In the genomic region with DNA sequence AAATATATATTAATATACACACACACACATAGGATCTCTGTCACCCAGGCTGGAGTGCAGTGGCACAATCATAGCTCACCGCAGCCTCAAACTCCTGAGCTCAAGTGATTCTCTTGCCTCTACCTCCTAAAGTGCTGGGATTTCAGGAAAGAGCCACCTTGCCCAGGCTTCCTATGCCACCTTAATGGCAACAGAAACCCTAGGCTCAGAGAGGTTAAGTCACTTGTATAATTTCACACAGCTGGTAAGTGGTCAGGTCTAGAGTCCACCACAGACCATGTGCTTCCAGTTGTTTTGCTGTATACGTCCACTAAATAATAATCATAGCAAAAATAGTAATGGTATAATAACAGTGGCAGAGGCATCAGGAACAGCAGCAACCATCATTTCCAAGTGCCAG, we compare ENCODE assay signal across 28 cellular contexts. TPM values are rescaled to one million over a fixed set of nuclear protein-coding genes. Genes with fewer than 3 reads are reported as not detected.
A peak's percentile ranks its signal among the peaks of the same experiment; 100 is the strongest.
DNase-seq lines count a peak whose midpoint lies in the region; ATAC-seq and TF ChIP-seq lines count a peak whose summit lies in the region.
"Had no signal": no experiment of that assay in that cellular context is flagged by ENCODE, and none has a peak within 500 bp of the region (broad histone marks: within the 10 kb centered on the region; RNA-seq: fewer than 3 reads in every experiment).

No MANE protein-coding gene starts in this region.

- no peak overlapping the region for H4K8ac ChIP-seq in mesenchymal stem cell (ENCODE audit: low read length)

- H2BK15ac ChIP-seq in mesenchymal stem cell (ENCODE audit: low read depth, poor library complexity, severe bottlenecking): no peak overlapping the region

- no peak overlapping the region for H3K4me3 ChIP-seq in CD8-positive, alpha-beta T cell (ENCODE audit: low read depth, low read length)
- H3K4me3 ChIP-seq in tibial nerve (no peak overlapping the region), mesenchymal stem cell (ENCODE audit: insufficient read depth in 1 of 2, low read depth in 1 of 2, low read length in 2 of 2) (no peak overlapping the region), BE2C (ENCODE audit: low read depth, low read length) (no peak overlapping the region)
- H3K4me3 ChIP-seq: cardiac muscle cell, lung had no signal

- no peak for ATAC-seq in CD8-positive, alpha-beta T cell
- no peak for ATAC-seq in activated T-helper 17 cell treated with anti-CD3 and anti-CD28 coated beads, Interleukin-2, amount 50 U/mL, for 72 hours (replicated peaks)

- H3K27ac Mint-ChIP-seq in activated T-cell treated with anti-CD3 and anti-CD28 coated beads, Interleukin-2, amount 50 U/mL, for 24 hours: no peak overlapping the region
- no peak overlapping the region for H3K27ac Mint-ChIP-seq in CD8-positive, alpha-beta T cell
- no peak overlapping the region for H3K27ac Mint-ChIP-seq in activated T-helper 17 cell treated with anti-CD3 and anti-CD28 coated beads, Interleukin-2, amount 50 U/mL, for 72 hours
- H3K27ac Mint-ChIP-seq in nephron progenitor cell: no peak overlapping the region
- H3K27ac Mint-ChIP-seq: H9 had no signal

- H3K9me3 ChIP-seq in CD8-positive, alpha-beta T cell (ENCODE audit: low read length): no peaks in the 10 kb centered on the region
- H3K9me3 ChIP-seq in tibial nerve (peaks cover 0 to 15% (median 4%) of the 10 kb centered on the region in 4 donors), mesenchymal stem cell (ENCODE audit: control insufficient read depth, low read length) (peaks cover 6% of the 10 kb centered on the region), BE2C (no peaks in the 10 kb centered on the region)
- H3K9me3 ChIP-seq: colonic mucosa had no signal

- H3K4ac ChIP-seq in mesenchymal stem cell (ENCODE audit: low read depth in 1 of 2, low read length in 2 of 2): no peak overlapping the region

- no peak for TF ChIP-seq EP300 in tibial nerve (IDR thresholded peaks at IDR 0.05)

- H3K18ac ChIP-seq in mesenchymal stem cell (ENCODE audit: low read depth in 1 of 2, low read length in 2 of 2): no peak overlapping the region

- no peak overlapping the region for H2BK12ac ChIP-seq in mesenchymal stem cell (ENCODE audit: low read length in 2 of 2)

- no peak overlapping the region for H3K9ac ChIP-seq in mesenchymal stem cell (ENCODE audit: low read length)

- 79 to 86% methylated on average over 2 of the region's 2 CpGs for whole genome bisulfite sequencing in tibial nerve, 2 donors
- 100% methylated on average over 1 of the region's 2 CpGs for WGBS in mesenchymal stem cell

- no peak overlapping the region for H2AK5ac ChIP-seq in mesenchymal stem cell (ENCODE audit: low read length, severe bottlenecking)

- peaks cover 31% of the 10 kb centered on the region for H3K4me1 ChIP-seq in CD8-positive, alpha-beta T cell (ENCODE audit: insufficient read depth, low read length)
- H3K4me1 ChIP-seq in tibial nerve (peaks cover 0 to 34% (median 17%) of the 10 kb centered on the region in 4 donors), mesenchymal stem cell (ENCODE audit: control insufficient read depth, insufficient read depth, low read depth, low read length) (peaks cover 9% of the 10 kb centered on the region), BE2C (peaks cover 2% of the 10 kb centered on the region; the same call in 1 of the 2 replicates)
- H3K4me1 ChIP-seq: colonic mucosa had no signal

- peaks cover 30% of the 10 kb centered on the region for H3K36me3 Mint-ChIP-seq in activated T-cell treated with anti-CD3 and anti-CD28 coated beads, Interleukin-2, amount 50 U/mL, for 24 hours (ENCODE audit: low read depth)
- peaks cover 24% of the 10 kb centered on the region for H3K36me3 Mint-ChIP-seq in CD8-positive, alpha-beta T cell
- peaks cover 31% of the 10 kb centered on the region for H3K36me3 Mint-ChIP-seq in activated T-helper 17 cell treated with anti-CD3 and anti-CD28 coated beads, Interleukin-2, amount 50 U/mL, for 72 hours (ENCODE audit: low read depth)
- peaks cover 13% of the 10 kb centered on the region for H3K36me3 Mint-ChIP-seq in nephron progenitor cell (ENCODE audit: low read depth)

- H2BK5ac ChIP-seq in mesenchymal stem cell (ENCODE audit: low read depth, low read length, poor library complexity, severe bottlenecking): no peak overlapping the region

- TF ChIP-seq POLR2A in tibial nerve (IDR thresholded peaks at IDR 0.05): no peak

- POLR2A ChIA-PET in CD8-positive, alpha-beta T cell (lab: Charles Lee): interaction anchor here (3.4 kb wide), 1 partner anchor 11 kb away, joined by 20 read pairs; no protein-coding TSS in a partner anchor

- peaks cover 5% of the 10 kb centered on the region for H3K27me3 Mint-ChIP-seq in activated T-cell treated with anti-CD3 and anti-CD28 coated beads, Interleukin-2, amount 50 U/mL, for 24 hours
- H3K27me3 Mint-ChIP-seq in CD8-positive, alpha-beta T cell (ENCODE audit: low read depth): peaks cover 2% of the 10 kb centered on the region
- peaks cover 2% of the 10 kb centered on the region for H3K27me3 Mint-ChIP-seq in activated T-helper 17 cell treated with anti-CD3 and anti-CD28 coated beads, Interleukin-2, amount 50 U/mL, for 72 hours
- H3K27me3 Mint-ChIP-seq in nephron progenitor cell (ENCODE audit: low read depth, poor library complexity): peaks cover 47% of the 10 kb centered on the region

- no peak overlapping the region for H4K91ac ChIP-seq in mesenchymal stem cell (ENCODE audit: low read length)

- H2BK120ac ChIP-seq in mesenchymal stem cell (ENCODE audit: low read depth, low read length): no peak overlapping the region

- CTCF ChIA-PET in CD8-positive, alpha-beta T cell (lab: Charles Lee): interaction anchor here (1.1 to 1.5 kb wide), 2 partner anchors 36 to 380 kb away, joined by 3 read pairs; no protein-coding TSS in a partner anchor

- H3K79me1 ChIP-seq in mesenchymal stem cell (replicated peaks; ENCODE audit: low read length, poor library complexity, severe bottlenecking): no peaks in the 10 kb centered on the region

- no peak overlapping the region for H3K23ac ChIP-seq in mesenchymal stem cell (ENCODE audit: low read length in 2 of 2)

- no peak overlapping the region for H2AFZ ChIP-seq in mesenchymal stem cell (ENCODE audit: low read depth, low read length)

- intact Hi-C loops in CD8-positive, alpha-beta T cell (cut with DNase I, micrococcal nuclease): loop anchor here (2.0 to 5.0 kb wide), 8 partner anchors 43 to 403 kb away; partner anchors contain the start of genes COPE (in 1 of the 2), CRTC1 (in 1 of the 2), DDX49 (in 1 of the 2) and ELL (in 1 of the 2)

- TF ChIP-seq CTCF in CD8-positive, alpha-beta T cell (IDR thresholded peaks at IDR 0.05): no peak
- TF ChIP-seq CTCF in nephron progenitor cell (IDR thresholded peaks at IDR 0.05) (no peak), tibial nerve (IDR thresholded peaks at IDR 0.05) (no peak), BE2C (IDR thresholded peaks at IDR 0.05; ENCODE audit: low read depth, low read length) (no peak)

- peak overlapping the region; percentile 36 for H3K4me3 Mint-ChIP-seq in activated T-cell treated with anti-CD3 and anti-CD28 coated beads, Interleukin-2, amount 50 U/mL, for 24 hours
- H3K4me3 Mint-ChIP-seq in CD8-positive, alpha-beta T cell: peak overlapping the region; percentile 47
- peak overlapping the region; percentile 71 for H3K4me3 Mint-ChIP-seq in activated T-helper 17 cell treated with anti-CD3 and anti-CD28 coated beads, Interleukin-2, amount 50 U/mL, for 72 hours
- peak overlapping the region; percentile 36 for H3K4me3 Mint-ChIP-seq in nephron progenitor cell

- H3K27ac ChIP-seq in CD8-positive, alpha-beta T cell (ENCODE audit: low read depth, low read length): no peak overlapping the region
- H3K27ac ChIP-seq in tibial nerve (no peak overlapping the region), mesenchymal stem cell (ENCODE audit: low read length, poor library complexity, severe bottlenecking) (no peak overlapping the region)
- H3K27ac ChIP-seq: cardiac muscle cell, colonic mucosa, stomach had no signal

- no peaks in the 10 kb centered on the region for H3K36me3 ChIP-seq in CD8-positive, alpha-beta T cell (ENCODE audit: insufficient read depth, low read length)
- H3K36me3 ChIP-seq in tibial nerve: peaks cover 0 to 7% (median 0%) of the 10 kb centered on the region in 3 donors
- peaks cover 4% of the 10 kb centered on the region in 2 experiments for H3K36me3 ChIP-seq in mesenchymal stem cell (ENCODE audit: control insufficient read depth in 1 of 2, insufficient read depth in 2 of 2, low read depth in 1 of 2, low read length in 2 of 2)
- H3K36me3 ChIP-seq in BE2C: peaks cover 15% of the 10 kb centered on the region
- H3K36me3 ChIP-seq: cardiac muscle cell, colonic mucosa had no signal

- no peaks in the 10 kb centered on the region for H3K27me3 ChIP-seq in CD8-positive, alpha-beta T cell (ENCODE audit: insufficient read depth, low read length)
- H3K27me3 ChIP-seq in tibial nerve: no peaks in the 10 kb centered on the region
- H3K27me3 ChIP-seq in mesenchymal stem cell (ENCODE audit: control insufficient read depth in 1 of 2, insufficient read depth in 1 of 2, low read length in 2 of 2): no peaks in the 10 kb centered on the region
- no peaks in the 10 kb centered on the region for H3K27me3 ChIP-seq in BE2C
- H3K27me3 ChIP-seq: colonic mucosa, stomach, tibial artery had no signal

- no peak for DNase-seq in activated T-cell treated with anti-CD3 and anti-CD28 coated beads, Interleukin-2, amount 50 U/mL, for 24 hours
- no peak for DNase-seq in activated T-cell treated with anti-CD3 and anti-CD28 coated beads, Interleukin-2, amount 50 U/mL, for 1 hour
- DNase-seq in CD8-positive, alpha-beta T cell: no peak
- DNase-seq in nephron progenitor cell (no peak), tibial nerve (ENCODE audit: low spot score in 2 of 2) (no peak), mesenchymal stem cell (no peak), BE2C (no peak)
- DNase-seq: activated CD4-positive, alpha-beta T cell treated with anti-CD3 and anti-CD28 coated beads, Interleukin-2, amount 50 U/mL, for 48 hours; amygdala; Calu3; colonic mucosa; DND-41; effector CD8-positive, alpha-beta T cell; foreskin fibroblast; H9; heart right ventricle; NCI-H1092 treated with DMSO at 0.1 percent for 48 hours; NCI-H1930; NCI-H2227 treated with DMSO at 0.1 percent for 48 hours; NCI-H526 treated with DMSO at 0.1 percent for 48 hours; Right ventricle myocardium superior; small intestine; stimulated activated CD8-positive, alpha-beta memory T cell treated with anti-CD3 and anti-CD28 coated beads, Interleukin-4, amount 100 ng/mL, for 48 hours; stomach; tibial artery had no signal

- H3K4me1 Mint-ChIP-seq in activated T-cell treated with anti-CD3 and anti-CD28 coated beads, Interleukin-2, amount 50 U/mL, for 24 hours (ENCODE audit: low read depth): peaks cover 28% of the 10 kb centered on the region
- peaks cover 27% of the 10 kb centered on the region for H3K4me1 Mint-ChIP-seq in CD8-positive, alpha-beta T cell (ENCODE audit: low read depth)
- H3K4me1 Mint-ChIP-seq in activated T-helper 17 cell treated with anti-CD3 and anti-CD28 coated beads, Interleukin-2, amount 50 U/mL, for 72 hours: peaks cover 17% of the 10 kb centered on the region
- H3K4me1 Mint-ChIP-seq in nephron progenitor cell: peaks cover 27% of the 10 kb centered on the region

- H3K14ac ChIP-seq in mesenchymal stem cell (ENCODE audit: low read length in 2 of 2): no peak overlapping the region

- H3K9me3 Mint-ChIP-seq in activated T-cell treated with anti-CD3 and anti-CD28 coated beads, Interleukin-2, amount 50 U/mL, for 24 hours: no peaks in the 10 kb centered on the region
- H3K9me3 Mint-ChIP-seq in CD8-positive, alpha-beta T cell: no peaks in the 10 kb centered on the region
- H3K9me3 Mint-ChIP-seq in activated T-helper 17 cell treated with anti-CD3 and anti-CD28 coated beads, Interleukin-2, amount 50 U/mL, for 72 hours: no peaks in the 10 kb centered on the region
- peaks cover 21% of the 10 kb centered on the region for H3K9me3 Mint-ChIP-seq in nephron progenitor cell

- no peak overlapping the region for H3K4me2 ChIP-seq in mesenchymal stem cell (ENCODE audit: low read length, poor library complexity, severe bottlenecking)

RNA-seq across cellular contexts. Expression of gene UPF1, which starts 1.3 kb away (rescaled TPM):
- total RNA-seq in CD8-positive, alpha-beta T cell: 100 to 1,000 TPM; 157 to 175 TPM
- total RNA-seq in activated T-helper 17 cell treated with anti-CD3 and anti-CD28 coated beads, Interleukin-2, amount 50 U/mL, for 72 hours: 10 to 100 TPM; 64.9 to 90.1 TPM
- total RNA-seq in tibial nerve: 100 to 1,000 TPM in 1 of 4 donors, 10 to 100 TPM in 3; 75.6 to 117 (median 87.9) TPM
- 16.0 TPM for polyA plus RNA-seq in mesenchymal stem cell (2013, experiment 1 of 2)
- polyA plus RNA-seq in mesenchymal stem cell (2013, experiment 2 of 2): 15.0 TPM
- polyA plus RNA-seq in BE2C (2012; ENCODE audit: insufficient read depth, insufficient read length, low read depth): 103 TPM

RNA-seq across cellular contexts. Expression of gene COMP, which starts 39.4 kb away (rescaled TPM):
- not detected for total RNA-seq in CD8-positive, alpha-beta T cell
- total RNA-seq in activated T-helper 17 cell treated with anti-CD3 and anti-CD28 coated beads, Interleukin-2, amount 50 U/mL, for 72 hours: not detected
- total RNA-seq in tibial nerve: 100 to 1,000 TPM in 1 of 4 donors, 10 to 100 TPM in 3; 14.0 to 117 (median 25.3) TPM
- not detected for polyA plus RNA-seq in mesenchymal stem cell (2013, experiment 1 of 2)
- polyA plus RNA-seq in mesenchymal stem cell (2013, experiment 2 of 2): not detected
- polyA plus RNA-seq in BE2C (2012; ENCODE audit: insufficient read depth, insufficient read length, low read depth): 1.2 TPM
- total RNA-seq: Calu3, Right ventricle myocardium superior had no signal

Comparison
In these comparisons a context has a peak if more than half of its experiments do, and no peak if none do; other contexts are left out.
1. RNA of gene COMP, which starts 39.4 kb away (total RNA-seq): 14.0 to 117 TPM in tibial nerve; not detected in CD8-positive, alpha-beta T cell and not detected in activated T-helper 17 cell treated with anti-CD3 and anti-CD28 coated beads, Interleukin-2, amount 50 U/mL, for 72 hours; every median in the first group is over 10 times any median in the second.
2. Peak in every context shown above with its lines, with median percentiles within 50 percentile points of each other: H3K4me3 Mint-ChIP-seq.